13 cellular contexts compared by ENCODE assay signal in genomic region chr22:31635638-31636306, GRCh38. TPM values are rescaled to one million over a fixed set of nuclear protein-coding genes. Genes with fewer than 3 reads are reported as not detected.
DNase-seq lines count a peak whose midpoint lies in the region; ATAC-seq and TF ChIP-seq lines count a peak whose summit lies in the region.
"Had no signal": no experiment of that assay in that cellular context is flagged by ENCODE, and none has a peak within 500 bp of the region (broad histone marks: within the 10 kb centered on the region; RNA-seq: fewer than 3 reads in every experiment).

No MANE protein-coding gene starts in this region.

- H3K9me3 Mint-ChIP-seq in CD4-positive, alpha-beta memory T cell: no peaks in the 10 kb centered on the region
- no peaks in the 10 kb centered on the region for H3K9me3 Mint-ChIP-seq in dendritic cell treated with granulocyte-macrophage colony-stimulating factor and Interleukin-4, amounts not matched to agents 40 ng/mL and 50 ng/mL, for 4 days
- no peaks in the 10 kb centered on the region for H3K9me3 Mint-ChIP-seq in nephron progenitor cell

- H3K4me1 Mint-ChIP-seq in CD4-positive, alpha-beta memory T cell: peaks cover 16 to 55% (median 34%) of the 10 kb centered on the region in 4 donors
- H3K4me1 Mint-ChIP-seq in dendritic cell treated with granulocyte-macrophage colony-stimulating factor and Interleukin-4, amounts not matched to agents 40 ng/mL and 50 ng/mL, for 4 days (ENCODE audit: low read depth): peaks cover 83% of the 10 kb centered on the region
- H3K4me1 Mint-ChIP-seq in nephron progenitor cell: peaks cover 51% of the 10 kb centered on the region

- H3K9ac ChIP-seq in HCT116 (ENCODE audit: low read length): peak overlapping the region; percentile 40

- H3K27me3 Mint-ChIP-seq in CD4-positive, alpha-beta memory T cell: no peaks in the 10 kb centered on the region
- no peaks in the 10 kb centered on the region for H3K27me3 Mint-ChIP-seq in dendritic cell treated with granulocyte-macrophage colony-stimulating factor and Interleukin-4, amounts not matched to agents 40 ng/mL and 50 ng/mL, for 4 days
- H3K27me3 Mint-ChIP-seq in nephron progenitor cell (ENCODE audit: low read depth, poor library complexity): peaks cover 3% of the 10 kb centered on the region

- CTCF ChIA-PET in CD4-positive, alpha-beta memory T cell (lab: Charles Lee; ENCODE audit: partially characterized antibody): interaction anchor here (7.0 kb wide), 1 partner anchor 79 kb away, joined by 65 read pairs; no protein-coding TSS in a partner anchor
- CTCF ChIA-PET in HCT116 (lab: Charles Lee): interaction anchor here (1.4 to 1.9 kb wide), 3 partner anchors 30 to 335 kb away, joined by 5 to 7 read pairs (median 5); no protein-coding TSS in a partner anchor

- H4K20me1 ChIP-seq in HCT116 (ENCODE audit: insufficient read depth): 0 out of 2 replicates have a peak, but pooled peaks cover 6% of the 10 kb centered on the region

- intact Hi-C loops in CD4-positive, alpha-beta memory T cell (cut with micrococcal nuclease): loop anchor here (10.0 kb wide), 1 partner anchor 871 kb away; no protein-coding TSS in a partner anchor
- intact Hi-C loops in HCT116 (cut with micrococcal nuclease) (loop anchor here (2.0 to 10.0 kb wide), 3 partner anchors 79 to 291 kb away; partner anchors contain the start of gene PATZ1), aorta (cut with DNase I) (no loop called here)
- intact Hi-C loops in dendritic cell treated with granulocyte-macrophage colony-stimulating factor and Interleukin-4, amounts not matched to agents 40 ng/mL and 50 ng/mL, for 4 days (cut with micrococcal nuclease): no loop called here

- no peak overlapping the region for H3K4me3 ChIP-seq in CD4-positive, alpha-beta memory T cell (ENCODE audit: low read length in 2 of 2)
- H3K4me3 ChIP-seq in HCT116 (replicated peaks in 1 of 2; ENCODE audit: low read depth in 1 of 2, low read length in 2 of 2) (no peak overlapping the region), aorta (ENCODE audit: low read length in 2 of 2) (no peak overlapping the region)
- H3K4me3 ChIP-seq: sigmoid colon had no signal

- H3K27me3 ChIP-seq in CD4-positive, alpha-beta memory T cell (ENCODE audit: insufficient read depth, low read length): no peaks in the 10 kb centered on the region
- no peaks in the 10 kb centered on the region for H3K27me3 ChIP-seq in HCT116 (ENCODE audit: insufficient read depth, low read length)
- no peaks in the 10 kb centered on the region for H3K27me3 ChIP-seq in aorta (ENCODE audit: control insufficient read depth in 1 of 2, insufficient read depth in 2 of 2, low read length in 1 of 2)
- H3K27me3 ChIP-seq: sigmoid colon had no signal

- no peak overlapping the region for H3K4me3 Mint-ChIP-seq in CD4-positive, alpha-beta memory T cell
- H3K4me3 Mint-ChIP-seq in dendritic cell treated with granulocyte-macrophage colony-stimulating factor and Interleukin-4, amounts not matched to agents 40 ng/mL and 50 ng/mL, for 4 days: no peak overlapping the region
- H3K4me3 Mint-ChIP-seq in nephron progenitor cell: no peak overlapping the region

- no peak overlapping the region for H2AFZ ChIP-seq in HCT116 (ENCODE audit: low read depth, low read length, poor library complexity, severe bottlenecking)

- peak overlapping the region; percentile 50 for H3K4me2 ChIP-seq in HCT116 (ENCODE audit: low read length)

- TF ChIP-seq CTCF in HCT116 (IDR thresholded peaks at IDR 0.05 in 2 of 3, conservative IDR thresholded peaks at IDR 0.05 in 1 of 3; ENCODE audit: borderline replicate concordance in 1 of 3, insufficient read depth in 1 of 3, low read depth in 2 of 3, low read length in 2 of 3): no peak
- no peak for TF ChIP-seq CTCF in nephron progenitor cell (IDR thresholded peaks at IDR 0.05)

- POLR2A ChIA-PET in CD4-positive, alpha-beta memory T cell (lab: Charles Lee; ENCODE audit: partially characterized antibody): no interaction called here
- POLR2A ChIA-PET in HCT116 (lab: Charles Lee): no interaction called here

- DNase-seq in CD4-positive, alpha-beta memory T cell: no peak
- no peak for DNase-seq in HCT116 (ENCODE audit: low read depth, low spot score)
- DNase-seq in nephron progenitor cell: no peak
- no peak for DNase-seq in stimulated activated CD4-positive, alpha-beta T cell treated with anti-CD3 and anti-CD28 coated beads, Interleukin-1b, Interleukin-23, amount 100 ng/mL, for 48 hours
- no peak for DNase-seq in aorta
- DNase-seq in AG08396 (ENCODE audit: low spot score): no peak
- DNase-seq: Calu3, foreskin fibroblast, KBM-7, NCI-H146, SHP77 treated with DMSO at 0.1 percent for 48 hours, sigmoid colon had no signal

- no peaks in the 10 kb centered on the region for H3K9me3 ChIP-seq in CD4-positive, alpha-beta memory T cell (ENCODE audit: control insufficient read depth in 1 of 2, low read length in 2 of 2)
- no peaks in the 10 kb centered on the region for H3K9me3 ChIP-seq in HCT116 (ENCODE audit: control insufficient read depth in 1 of 2, insufficient read depth in 1 of 2, low read depth in 1 of 2, low read length in 2 of 2)
- H3K9me3 ChIP-seq in aorta (ENCODE audit: control insufficient read depth, low read length): no peaks in the 10 kb centered on the region
- H3K9me3 ChIP-seq: sigmoid colon had no signal

- no peak overlapping the region for H3K27ac ChIP-seq in CD4-positive, alpha-beta memory T cell (ENCODE audit: low read depth, low read length)
- H3K27ac ChIP-seq in HCT116 (ENCODE audit: low read depth, low read length): peak overlapping the region; percentile 54
- H3K27ac ChIP-seq in aorta (ENCODE audit: low read depth in 1 of 2, low read length in 2 of 2): no peak overlapping the region
- H3K27ac ChIP-seq: sigmoid colon had no signal

- no peaks in the 10 kb centered on the region for H3K36me3 ChIP-seq in CD4-positive, alpha-beta memory T cell (ENCODE audit: insufficient read depth, low read length)
- H3K36me3 ChIP-seq in HCT116 (ENCODE audit: control insufficient read depth in 1 of 2, insufficient read depth in 2 of 2, low read length in 2 of 2) (no peaks in the 10 kb centered on the region), aorta (ENCODE audit: control insufficient read depth in 1 of 2, insufficient read depth in 2 of 2, low read length in 1 of 2) (no peaks in the 10 kb centered on the region)
- H3K36me3 ChIP-seq: sigmoid colon had no signal

- peaks cover 39% of the 10 kb centered on the region for H3K4me1 ChIP-seq in CD4-positive, alpha-beta memory T cell (ENCODE audit: insufficient read depth, low read length)
- peaks cover 27 to 64% of the 10 kb centered on the region in 2 experiments for H3K4me1 ChIP-seq in HCT116 (ENCODE audit: control insufficient read depth in 1 of 2, insufficient read depth in 2 of 2, low read length in 2 of 2)
- H3K4me1 ChIP-seq in aorta (ENCODE audit: control insufficient read depth in 1 of 2, insufficient read depth in 2 of 2, low read length in 2 of 2): no peaks in the 10 kb centered on the region

- no peak for ATAC-seq in HCT116
- no peak for ATAC-seq in aorta (ENCODE audit: low FRiP score)

- H3K9me2 ChIP-seq in HCT116 (ENCODE audit: insufficient read depth): no peaks in the 10 kb centered on the region

- peaks cover 86% of the 10 kb centered on the region for H3K79me2 ChIP-seq in HCT116 (ENCODE audit: insufficient read depth, low read length)

- no TSS peak for BruUV-seq in HCT116 (replicated peaks; lab: Mats Ljungman, UMichigan)

- H3K36me3 Mint-ChIP-seq in CD4-positive, alpha-beta memory T cell: no peaks in the 10 kb centered on the region
- peaks cover 33% of the 10 kb centered on the region for H3K36me3 Mint-ChIP-seq in dendritic cell treated with granulocyte-macrophage colony-stimulating factor and Interleukin-4, amounts not matched to agents 40 ng/mL and 50 ng/mL, for 4 days (ENCODE audit: low read depth)
- peaks cover 4% of the 10 kb centered on the region for H3K36me3 Mint-ChIP-seq in nephron progenitor cell (ENCODE audit: low read depth)

- no peak for TF ChIP-seq POLR2A in HCT116 (IDR thresholded peaks at IDR 0.05; ENCODE audit: borderline replicate concordance, extremely low read depth, insufficient read depth, insufficient read length)

- no peak for TF ChIP-seq RAD21 in HCT116 (IDR thresholded peaks at IDR 0.05; ENCODE audit: low read depth)

- WGBS in aorta, 2 donors: 92 to 94% methylated on average over 13 of the region's 13 CpGs

- peak overlapping the region in 5 of 7 donors; percentile 52 to 80 (median 70) for H3K27ac Mint-ChIP-seq in CD4-positive, alpha-beta memory T cell
- H3K27ac Mint-ChIP-seq in dendritic cell treated with granulocyte-macrophage colony-stimulating factor and Interleukin-4, amounts not matched to agents 40 ng/mL and 50 ng/mL, for 4 days: peak overlapping the region; percentile 54
- peak overlapping the region; percentile 77 for H3K27ac Mint-ChIP-seq in nephron progenitor cell

- RAD21 ChIA-PET in HCT116 (lab: Charles Lee; ENCODE audit: low non-redundant PET in 1 of 2, low total read pairs in 2 of 2, uncharacterized antibody in 2 of 2, unreplicated experiment in 2 of 2): no interaction called here

TF ChIP-seq in HCT116, 20 proteins besides CTCF, POLR2A, EP300 and RAD21 (continues in another document):
- TF ChIP-seq ELF1 (IDR thresholded peaks at IDR 0.05; ENCODE audit: borderline replicate concordance, low read depth) (no peak), TCF7L2 (IDR thresholded peaks at IDR 0.05; ENCODE audit: borderline replicate concordance, extremely low read depth, insufficient read depth, insufficient read length) (no peak), EZH2 (IDR thresholded peaks at IDR 0.05) (no peak), YY1 (IDR thresholded peaks at IDR 0.05; ENCODE audit: extremely low read depth, insufficient replicate concordance, low read depth, low read length) (no peak), EZH2phosphoT487 (IDR thresholded peaks at IDR 0.05; ENCODE audit: borderline replicate concordance) (no peak)
- TF ChIP-seq, protein P1, sequence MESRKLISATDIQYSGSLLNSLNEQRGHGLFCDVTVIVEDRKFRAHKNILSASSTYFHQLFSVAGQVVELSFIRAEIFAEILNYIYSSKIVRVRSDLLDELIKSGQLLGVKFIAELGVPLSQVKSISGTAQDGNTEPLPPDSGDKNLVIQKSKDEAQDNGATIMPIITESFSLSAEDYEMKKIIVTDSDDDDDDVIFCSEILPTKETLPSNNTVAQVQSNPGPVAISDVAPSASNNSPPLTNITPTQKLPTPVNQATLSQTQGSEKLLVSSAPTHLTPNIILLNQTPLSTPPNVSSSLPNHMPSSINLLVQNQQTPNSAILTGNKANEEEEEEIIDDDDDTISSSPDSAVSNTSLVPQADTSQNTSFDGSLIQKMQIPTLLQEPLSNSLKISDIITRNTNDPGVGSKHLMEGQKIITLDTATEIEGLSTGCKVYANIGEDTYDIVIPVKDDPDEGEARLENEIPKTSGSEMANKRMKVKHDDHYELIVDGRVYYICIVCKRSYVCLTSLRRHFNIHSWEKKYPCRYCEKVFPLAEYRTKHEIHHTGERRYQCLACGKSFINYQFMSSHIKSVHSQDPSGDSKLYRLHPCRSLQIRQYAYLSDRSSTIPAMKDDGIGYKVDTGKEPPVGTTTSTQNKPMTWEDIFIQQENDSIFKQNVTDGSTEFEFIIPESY (IDR thresholded peaks at IDR 0.05; ENCODE audit: extremely low read depth, insufficient replicate concordance, low read length): no peak

RNA-seq across cellular contexts. Expression of gene PISD, which starts 26.2 kb away (rescaled TPM):
- 10 to 100 TPM; 34.3 to 35.4 TPM for total RNA-seq in CD4-positive, alpha-beta memory T cell
- polyA plus RNA-seq in CD4-positive, alpha-beta memory T cell: 10 to 100 TPM; 16.7 to 27.3 TPM
- total RNA-seq in HCT116 (2021; ENCODE audit: unreplicated experiment) (47.1 TPM), aorta (10 to 100 TPM; 38.5 to 38.8 TPM)
- polyA plus RNA-seq in HCT116 (2012): 31.1 and 33.8 TPM in 2 replicates
- polyA plus RNA-seq in aorta: 10 to 100 TPM; 16.0 to 29.1 TPM

Comparison
In these comparisons a context has a peak if more than half of its experiments do, and no peak if none do; other contexts are left out.
1. intact Hi-C loops: an anchor here in CD4-positive, alpha-beta memory T cell (10.0 kb wide) and HCT116 (2.0 to 10.0 kb wide); none called in dendritic cell treated with granulocyte-macrophage colony-stimulating factor and Interleukin-4, amounts not matched to agents 40 ng/mL and 50 ng/mL, for 4 days and aorta.